28 cellular contexts compared by ENCODE assay signal in genomic region chr1:22488319-22488718, GRCh38. TPM values are rescaled to one million over a fixed set of nuclear protein-coding genes. Genes with fewer than 3 reads are reported as not detected.
A peak's percentile ranks its signal among the peaks of the same experiment; 100 is the strongest.
DNase-seq lines count a peak whose midpoint lies in the region; ATAC-seq and TF ChIP-seq lines count a peak whose summit lies in the region.
"Had no signal": no experiment of that assay in that cellular context is flagged by ENCODE, and none has a peak within 500 bp of the region (broad histone marks: within the 10 kb centered on the region; RNA-seq: fewer than 3 reads in every experiment).

No MANE protein-coding gene starts in this region.

- no peak overlapping the region for H3K9ac ChIP-seq in smooth muscle cell (ENCODE audit: low read depth)

- H3K4me1 Mint-ChIP-seq in endothelial cell (ENCODE audit: unreplicated experiment), result peaks cover 29% of the 10 kb centered on the region
- H3K4me1 Mint-ChIP-seq in activated T-cell treated with anti-CD3 and anti-CD28 coated beads, Interleukin-2, amount 50 U/mL, for 24 hours (ENCODE audit: low read depth), result peaks cover 25% of the 10 kb centered on the region
- H3K4me1 Mint-ChIP-seq: nephron progenitor cell had no signal

- H3K9me3 Mint-ChIP-seq in endothelial cell (ENCODE audit: unreplicated experiment), result peaks cover 4% of the 10 kb centered on the region
- H3K9me3 Mint-ChIP-seq in activated T-cell treated with anti-CD3 and anti-CD28 coated beads, Interleukin-2, amount 50 U/mL, for 24 hours, result peaks cover 10% of the 10 kb centered on the region
- H3K9me3 Mint-ChIP-seq: activated naive CD4-positive, alpha-beta T cell treated with anti-CD3 and anti-CD28 coated beads, Interleukin-2, amount 50 U/mL, for 24 hours had no signal

- H2AFZ ChIP-seq in smooth muscle cell (ENCODE audit: low read depth), result no peak overlapping the region

- ATAC-seq in Right ventricle myocardium superior (ENCODE audit: poor library complexity), result peak; percentile 32
- ATAC-seq in Right ventricle myocardium inferior, result no peak
- peak; percentile 49 to 78 for ATAC-seq in right cardiac atrium
- no peak for ATAC-seq in GM21390 (IDR thresholded peaks at IDR 0.05; ENCODE audit: unreplicated experiment)
- ATAC-seq: PC-3 had no signal

- H4K20me1 ChIP-seq in smooth muscle cell (ENCODE audit: low read depth), result peaks cover 97% of the 10 kb centered on the region

- H3K4me3 Mint-ChIP-seq in endothelial cell (ENCODE audit: unreplicated experiment), result no peak overlapping the region
- H3K4me3 Mint-ChIP-seq in activated T-cell treated with anti-CD3 and anti-CD28 coated beads, Interleukin-2, amount 50 U/mL, for 24 hours, result no peak overlapping the region
- H3K4me3 Mint-ChIP-seq: activated CD4-positive, alpha-beta memory T cell treated with anti-CD3 and anti-CD28 coated beads, Interleukin-2, amount 10 ng/mL, durations not matched to agents 7 days and 5 days; activated naive CD4-positive, alpha-beta T cell treated with anti-CD3 and anti-CD28 coated beads, Interleukin-2, amount 50 U/mL, for 24 hours; nephron progenitor cell had no signal

- H3K36me3 Mint-ChIP-seq in endothelial cell (ENCODE audit: low read depth, unreplicated experiment), result no peaks in the 10 kb centered on the region
- H3K36me3 Mint-ChIP-seq in activated T-cell treated with anti-CD3 and anti-CD28 coated beads, Interleukin-2, amount 50 U/mL, for 24 hours (ENCODE audit: low read depth), result peaks cover 39% of the 10 kb centered on the region

- no peak overlapping the region for H3K27ac Mint-ChIP-seq in endothelial cell (ENCODE audit: unreplicated experiment)
- no peak overlapping the region for H3K27ac Mint-ChIP-seq in activated T-cell treated with anti-CD3 and anti-CD28 coated beads, Interleukin-2, amount 50 U/mL, for 24 hours
- H3K27ac Mint-ChIP-seq: activated CD4-positive, alpha-beta memory T cell treated with anti-CD3 and anti-CD28 coated beads, Interleukin-2, amount 10 ng/mL, durations not matched to agents 7 days and 5 days; activated naive CD4-positive, alpha-beta T cell treated with anti-CD3 and anti-CD28 coated beads, Interleukin-2, amount 50 U/mL, for 24 hours; activated T-helper 2 cell treated with anti-CD3 and anti-CD28 coated beads, Interferon-gamma antibody, Interleukin-2, Interleukin-4, amounts not matched to agents 10 μg/mL and 5 μg/mL and 100 μg/mL, durations not matched to agents 14 hours and 24 hours and 36 hours; nephron progenitor cell had no signal

- peak overlapping the region; percentile 38 for H3K4me2 ChIP-seq in smooth muscle cell

- H3K27me3 ChIP-seq in right cardiac atrium (ENCODE audit: control insufficient read depth, insufficient read depth) (no peaks in the 10 kb centered on the region), smooth muscle cell (ENCODE audit: low read depth) (no peaks in the 10 kb centered on the region)
- H3K27me3 ChIP-seq: pancreas had no signal

- H3K27ac ChIP-seq in right cardiac atrium (ENCODE audit: low read length) (no peak overlapping the region), smooth muscle cell (ENCODE audit: low read depth) (peak overlapping the region; percentile 60)
- H3K27ac ChIP-seq: C4-2B, pancreas had no signal

- no peaks in the 10 kb centered on the region for H3K27me3 Mint-ChIP-seq in endothelial cell (ENCODE audit: unreplicated experiment)
- no peaks in the 10 kb centered on the region for H3K27me3 Mint-ChIP-seq in activated T-cell treated with anti-CD3 and anti-CD28 coated beads, Interleukin-2, amount 50 U/mL, for 24 hours
- H3K27me3 Mint-ChIP-seq: activated CD4-positive, alpha-beta memory T cell treated with anti-CD3 and anti-CD28 coated beads, Interleukin-2, amount 10 ng/mL, durations not matched to agents 7 days and 5 days; activated naive CD4-positive, alpha-beta T cell treated with anti-CD3 and anti-CD28 coated beads, Interleukin-2, amount 50 U/mL, for 24 hours had no signal

- H3F3A ChIP-seq in smooth muscle cell (ENCODE audit: low read depth), result no peaks in the 10 kb centered on the region

- DNase-seq in Right ventricle myocardium superior (no peak), Right ventricle myocardium inferior (ENCODE audit: missing footprints) (no peak), endothelial cell (ENCODE audit: low spot score) (peak; percentile 26), right cardiac atrium (no peak), smooth muscle cell (lab: John Stamatoyannopoulos, UW; ENCODE audit: unreplicated experiment) (no peak), hepatic stellate cell (ENCODE audit: low spot score) (no peak)
- no peak for DNase-seq in activated T-cell treated with anti-CD3 and anti-CD28 coated beads, Interleukin-2, amount 50 U/mL, for 24 hours
- DNase-seq: 8988T; activated CD4-positive, alpha-beta memory T cell treated with anti-CD3 and anti-CD28 coated beads, Interleukin-2, amount 10 ng/mL, durations not matched to agents 7 days and 5 days; Caco-2; effector CD8-positive, alpha-beta T cell; GDM1; H7; MV-4-11; NCI-H1436 treated with DMSO at 0.1 percent for 48 hours; NCI-H2081 treated with DMSO at 0.1 percent for 48 hours; NCI-H345; NCI-H69; nephron progenitor cell; pancreas; PC-3; SIG-M5; stimulated activated CD4-positive, alpha-beta T cell treated with anti-CD3 and anti-CD28 coated beads, Interleukin-1b, Interleukin-23, amount 100 ng/mL, for 48 hours; stimulated activated naive CD4-positive, alpha-beta T cell treated with Interleukin-2 at 50 U/mL for 16 hours had no signal

- H3K4me1 ChIP-seq in right cardiac atrium (ENCODE audit: control insufficient read depth, insufficient read depth, low read length) (peaks cover 16% of the 10 kb centered on the region), smooth muscle cell (ENCODE audit: low read depth) (peaks cover 11% of the 10 kb centered on the region)
- H3K4me1 ChIP-seq: Caco-2 had no signal

- 86% methylated on average over 5 of the region's 5 CpGs for WGBS in right cardiac atrium
- WGBS in smooth muscle cell (ENCODE audit: low lambda C conversion rate), result 35% methylated on average over 5 of the region's 5 CpGs

- TF ChIP-seq CTCF in endothelial cell (IDR thresholded peaks at IDR 0.05; ENCODE audit: unreplicated experiment), result no peak
- TF ChIP-seq CTCF in smooth muscle cell (IDR thresholded peaks at IDR 0.05; ENCODE audit: borderline replicate concordance, insufficient read depth, poor library complexity, severe bottlenecking), result no peak

- H3K9me3 ChIP-seq in right cardiac atrium (ENCODE audit: control insufficient read depth, low read length) (no peaks in the 10 kb centered on the region), smooth muscle cell (replicated peaks; ENCODE audit: low read depth) (no peaks in the 10 kb centered on the region)
- H3K9me3 ChIP-seq: Caco-2, pancreas had no signal

- no peak overlapping the region for H3K4me3 ChIP-seq in right cardiac atrium (ENCODE audit: low read length)
- H3K4me3 ChIP-seq in smooth muscle cell, result no peak overlapping the region
- H3K4me3 ChIP-seq: pancreas had no signal

- intact Hi-C loops in Right ventricle myocardium superior (cut with DNase I) (no loop called here), Right ventricle myocardium inferior (cut with DNase I) (loop anchor here (5.0 kb wide), 1 partner anchor 36 kb away; the partner anchor contains the start of gene ZBTB40), right cardiac atrium (cut with DNase I) (no loop called here)

- peaks cover 24% of the 10 kb centered on the region for H3K79me2 ChIP-seq in smooth muscle cell (ENCODE audit: low read depth)

- H3K36me3 ChIP-seq in smooth muscle cell (ENCODE audit: low read depth), result peaks cover 5% of the 10 kb centered on the region
- H3K36me3 ChIP-seq: pancreas had no signal

RNA-seq across cellular contexts. Expression of gene ZBTB40, which starts 36.7 kb away (rescaled TPM):
- total RNA-seq in Right ventricle myocardium superior (15.0 TPM), Right ventricle myocardium inferior (17.9 TPM), endothelial cell (ENCODE audit: unreplicated experiment) (18.9 TPM), right cardiac atrium (10 to 100 TPM; 10.7 to 17.7 (median 14.9) TPM), smooth muscle cell (10.9 and 14.6 TPM in 2 replicates)
- polyA plus RNA-seq in right cardiac atrium (5.3 TPM), smooth muscle cell (3.8 and 4.1 TPM in 2 replicates)

Comparison
In these comparisons a context has a peak if more than half of its experiments do, and no peak if none do; other contexts are left out.
1. ATAC-seq: peak in Right ventricle myocardium superior (single experiment) and right cardiac atrium (2 of 2); none in Right ventricle myocardium inferior (single experiment) and GM21390 (single experiment).